In the genomic region with DNA sequence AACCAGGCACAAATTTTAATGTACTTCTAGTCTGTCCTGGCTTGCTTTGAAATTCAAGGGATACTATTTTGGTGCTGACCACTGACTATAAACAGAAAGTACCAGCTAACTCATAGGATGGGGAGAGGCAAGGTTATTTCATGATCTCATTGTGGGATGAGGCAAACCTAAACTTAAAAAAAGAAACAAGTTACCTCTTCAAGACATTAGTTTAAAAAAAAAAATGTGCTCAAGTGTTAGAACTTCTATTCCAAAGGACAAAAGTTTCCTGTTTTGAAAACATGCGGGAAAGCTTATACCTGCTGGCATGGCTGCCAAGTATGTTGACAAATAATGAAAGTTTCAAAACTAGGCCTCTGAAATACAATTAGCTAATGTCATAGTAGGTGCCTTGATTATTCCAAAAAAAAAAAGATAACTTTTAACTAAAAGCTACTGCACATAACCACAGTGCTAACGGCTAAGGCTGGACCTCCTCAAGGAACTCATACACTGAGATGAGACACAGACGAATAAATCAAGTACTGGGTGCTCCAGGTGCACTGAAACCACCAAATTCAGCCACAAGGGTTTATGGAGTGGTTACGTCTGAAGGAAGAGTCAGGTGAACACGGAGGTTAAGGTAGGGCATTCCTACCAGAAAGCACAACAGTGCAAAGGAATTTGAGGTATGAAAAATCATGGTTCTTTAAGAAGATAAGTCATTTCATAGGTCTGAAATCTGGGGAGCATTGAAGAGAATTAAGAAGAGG, we compare ENCODE assay signal across 1 cellular context.
TF ChIP-seq lines count a peak whose summit lies in the region.

No MANE protein-coding gene starts in this region.

TF ChIP-seq in GM23338, 12 proteins besides CTCF, POLR2A, EP300 and RAD21 (continued from another document):
- TF ChIP-seq, protein P1, sequence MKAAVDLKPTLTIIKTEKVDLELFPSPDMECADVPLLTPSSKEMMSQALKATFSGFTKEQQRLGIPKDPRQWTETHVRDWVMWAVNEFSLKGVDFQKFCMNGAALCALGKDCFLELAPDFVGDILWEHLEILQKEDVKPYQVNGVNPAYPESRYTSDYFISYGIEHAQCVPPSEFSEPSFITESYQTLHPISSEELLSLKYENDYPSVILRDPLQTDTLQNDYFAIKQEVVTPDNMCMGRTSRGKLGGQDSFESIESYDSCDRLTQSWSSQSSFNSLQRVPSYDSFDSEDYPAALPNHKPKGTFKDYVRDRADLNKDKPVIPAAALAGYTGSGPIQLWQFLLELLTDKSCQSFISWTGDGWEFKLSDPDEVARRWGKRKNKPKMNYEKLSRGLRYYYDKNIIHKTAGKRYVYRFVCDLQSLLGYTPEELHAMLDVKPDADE (IDR thresholded peaks at IDR 0.05): no peak
- TF ChIP-seq JUNB (IDR thresholded peaks at IDR 0.05; ENCODE audit: unreplicated experiment) (no peak), CREB1 (CRISPR knock-in tag; IDR thresholded peaks at IDR 0.05; ENCODE audit: low read depth) (no peak), ZNF114 (CRISPR knock-in tag; IDR thresholded peaks at IDR 0.05) (no peak), POLR2AphosphoS5 (IDR thresholded peaks at IDR 0.05; ENCODE audit: low read depth) (no peak), EZH2phosphoT487 (IDR thresholded peaks at IDR 0.05; ENCODE audit: unreplicated experiment) (no peak), STAT1 (IDR thresholded peaks at IDR 0.05; ENCODE audit: unreplicated experiment) (no peak), NANOG (IDR thresholded peaks at IDR 0.05; ENCODE audit: borderline replicate concordance) (no peak)
- TF ChIP-seq, protein P2, sequence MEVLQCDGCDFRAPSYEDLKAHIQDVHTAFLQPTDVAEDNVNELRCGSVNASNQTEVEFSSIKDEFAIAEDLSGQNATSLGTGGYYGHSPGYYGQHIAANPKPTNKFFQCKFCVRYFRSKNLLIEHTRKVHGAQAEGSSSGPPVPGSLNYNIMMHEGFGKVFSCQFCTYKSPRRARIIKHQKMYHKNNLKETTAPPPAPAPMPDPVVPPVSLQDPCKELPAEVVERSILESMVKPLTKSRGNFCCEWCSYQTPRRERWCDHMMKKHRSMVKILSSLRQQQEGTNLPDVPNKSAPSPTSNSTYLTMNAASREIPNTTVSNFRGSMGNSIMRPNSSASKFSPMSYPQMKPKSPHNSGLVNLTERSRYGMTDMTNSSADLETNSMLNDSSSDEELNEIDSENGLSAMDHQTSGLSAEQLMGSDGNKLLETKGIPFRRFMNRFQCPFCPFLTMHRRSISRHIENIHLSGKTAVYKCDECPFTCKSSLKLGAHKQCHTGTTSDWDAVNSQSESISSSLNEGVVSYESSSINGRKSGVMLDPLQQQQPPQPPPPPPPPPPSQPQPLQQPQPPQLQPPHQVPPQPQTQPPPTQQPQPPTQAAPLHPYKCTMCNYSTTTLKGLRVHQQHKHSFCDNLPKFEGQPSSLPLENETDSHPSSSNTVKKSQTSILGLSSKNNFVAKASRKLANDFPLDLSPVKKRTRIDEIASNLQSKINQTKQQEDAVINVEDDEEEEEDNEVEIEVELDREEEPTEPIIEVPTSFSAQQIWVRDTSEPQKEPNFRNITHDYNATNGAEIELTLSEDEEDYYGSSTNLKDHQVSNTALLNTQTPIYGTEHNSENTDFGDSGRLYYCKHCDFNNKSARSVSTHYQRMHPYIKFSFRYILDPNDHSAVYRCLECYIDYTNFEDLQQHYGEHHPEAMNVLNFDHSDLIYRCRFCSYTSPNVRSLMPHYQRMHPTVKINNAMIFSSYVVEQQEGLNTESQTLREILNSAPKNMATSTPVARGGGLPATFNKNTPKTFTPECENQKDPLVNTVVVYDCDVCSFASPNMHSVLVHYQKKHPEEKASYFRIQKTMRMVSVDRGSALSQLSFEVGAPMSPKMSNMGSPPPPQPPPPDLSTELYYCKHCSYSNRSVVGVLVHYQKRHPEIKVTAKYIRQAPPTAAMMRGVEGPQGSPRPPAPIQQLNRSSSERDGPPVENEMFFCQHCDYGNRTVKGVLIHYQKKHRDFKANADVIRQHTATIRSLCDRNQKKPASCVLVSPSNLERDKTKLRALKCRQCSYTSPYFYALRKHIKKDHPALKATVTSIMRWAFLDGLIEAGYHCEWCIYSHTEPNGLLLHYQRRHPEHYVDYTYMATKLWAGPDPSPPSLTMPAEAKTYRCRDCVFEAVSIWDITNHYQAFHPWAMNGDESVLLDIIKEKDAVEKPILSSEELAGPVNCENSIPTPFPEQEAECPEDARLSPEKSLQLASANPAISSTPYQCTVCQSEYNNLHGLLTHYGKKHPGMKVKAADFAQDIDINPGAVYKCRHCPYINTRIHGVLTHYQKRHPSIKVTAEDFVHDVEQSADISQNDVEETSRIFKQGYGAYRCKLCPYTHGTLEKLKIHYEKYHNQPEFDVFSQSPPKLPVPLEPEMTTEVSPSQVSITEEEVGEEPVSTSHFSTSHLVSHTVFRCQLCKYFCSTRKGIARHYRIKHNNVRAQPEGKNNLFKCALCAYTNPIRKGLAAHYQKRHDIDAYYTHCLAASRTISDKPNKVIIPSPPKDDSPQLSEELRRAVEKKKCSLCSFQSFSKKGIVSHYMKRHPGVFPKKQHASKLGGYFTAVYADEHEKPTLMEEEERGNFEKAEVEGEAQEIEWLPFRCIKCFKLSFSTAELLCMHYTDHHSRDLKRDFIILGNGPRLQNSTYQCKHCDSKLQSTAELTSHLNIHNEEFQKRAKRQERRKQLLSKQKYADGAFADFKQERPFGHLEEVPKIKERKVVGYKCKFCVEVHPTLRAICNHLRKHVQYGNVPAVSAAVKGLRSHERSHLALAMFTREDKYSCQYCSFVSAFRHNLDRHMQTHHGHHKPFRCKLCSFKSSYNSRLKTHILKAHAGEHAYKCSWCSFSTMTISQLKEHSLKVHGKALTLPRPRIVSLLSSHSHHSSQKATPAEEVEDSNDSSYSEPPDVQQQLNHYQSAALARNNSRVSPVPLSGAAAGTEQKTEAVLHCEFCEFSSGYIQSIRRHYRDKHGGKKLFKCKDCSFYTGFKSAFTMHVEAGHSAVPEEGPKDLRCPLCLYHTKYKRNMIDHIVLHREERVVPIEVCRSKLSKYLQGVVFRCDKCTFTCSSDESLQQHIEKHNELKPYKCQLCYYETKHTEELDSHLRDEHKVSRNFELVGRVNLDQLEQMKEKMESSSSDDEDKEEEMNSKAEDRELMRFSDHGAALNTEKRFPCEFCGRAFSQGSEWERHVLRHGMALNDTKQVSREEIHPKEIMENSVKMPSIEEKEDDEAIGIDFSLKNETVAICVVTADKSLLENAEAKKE (CRISPR knock-in tag; IDR thresholded peaks at IDR 0.05): no peak
